In the genomic region with DNA sequence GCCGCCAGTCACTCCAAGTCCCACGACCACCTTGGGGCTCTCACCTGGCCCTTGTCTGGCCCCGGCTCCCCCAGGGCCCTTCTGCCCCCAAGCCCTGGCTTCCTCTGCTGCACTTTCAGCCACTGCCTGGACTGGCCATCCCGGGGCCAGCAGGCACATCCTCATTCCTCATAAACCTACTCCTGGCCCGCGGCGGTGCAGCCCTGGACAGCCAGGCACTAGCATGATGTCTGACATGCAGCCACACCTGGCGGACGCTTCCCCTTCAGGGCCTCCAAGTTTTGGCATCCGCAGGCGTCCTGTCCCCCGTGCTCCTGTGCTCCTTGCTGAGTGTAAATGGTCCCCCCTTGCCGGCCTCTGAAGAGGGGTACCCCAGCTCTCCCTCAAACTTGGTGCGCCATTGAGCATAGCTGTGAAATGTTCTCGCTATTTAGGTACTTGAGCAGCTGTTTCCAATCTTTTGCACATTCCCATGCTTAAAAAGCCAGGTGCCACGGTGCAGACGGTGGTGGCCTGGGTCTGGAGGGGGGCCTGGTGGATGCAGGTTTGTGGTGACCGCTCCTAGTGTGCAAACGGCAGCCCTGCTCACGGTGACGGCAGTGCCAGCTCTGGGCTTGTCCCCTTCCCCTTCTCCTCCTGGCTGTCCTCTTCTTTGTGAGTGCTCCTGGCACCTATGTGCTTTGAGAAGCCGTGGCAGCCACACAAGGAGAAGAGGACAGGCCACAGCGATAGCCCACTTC, we compare ENCODE assay signal across 23 cellular contexts.
DNase-seq lines count a peak whose midpoint lies in the region; ATAC-seq and TF ChIP-seq lines count a peak whose summit lies in the region.
"Had no signal": no experiment of that assay in that cellular context is flagged by ENCODE, and none has a peak within 500 bp of the region (broad histone marks: within the 10 kb centered on the region; RNA-seq: fewer than 3 reads in every experiment).

No MANE protein-coding gene starts in this region.

- H3K4me1 Mint-ChIP-seq in T-helper 2 cell treated with Interferon-gamma antibody and Interleukin-4, amounts not matched to agents 5 μg/mL and 100 μg/mL, for 36 hours (ENCODE audit: low read depth), result peaks cover 22% of the 10 kb centered on the region
- no peaks in the 10 kb centered on the region for H3K4me1 Mint-ChIP-seq in Calu3 (ENCODE audit: low read depth, unreplicated experiment)
- peaks cover 46 to 72% of the 10 kb centered on the region in 2 donors for H3K4me1 Mint-ChIP-seq in effector memory CD8-positive, alpha-beta T cell (ENCODE audit: low read depth in 2 of 2)
- H3K4me1 Mint-ChIP-seq in stimulated activated effector memory CD8-positive, alpha-beta T cell treated with anti-CD3 and anti-CD28 coated beads, Interleukin-12 subunit alpha, Interleukin-12 subunit beta, amount 100 ng/mL, for 72 hours, result peaks cover 63% of the 10 kb centered on the region
- H3K4me1 Mint-ChIP-seq in activated T-helper 2 cell treated with anti-CD3 and anti-CD28 coated beads, Interferon-gamma antibody, Interleukin-2, Interleukin-4, amounts not matched to agents 10 μg/mL and 5 μg/mL and 100 μg/mL, durations not matched to agents 14 hours and 24 hours and 36 hours (ENCODE audit: low read depth), result peaks cover 24% of the 10 kb centered on the region

- peaks cover 22% of the 10 kb centered on the region for H3K36me3 Mint-ChIP-seq in T-helper 2 cell treated with Interferon-gamma antibody and Interleukin-4, amounts not matched to agents 5 μg/mL and 100 μg/mL, for 36 hours (ENCODE audit: low read depth)
- H3K36me3 Mint-ChIP-seq in Calu3 (ENCODE audit: insufficient read depth, unreplicated experiment), result peaks cover 53% of the 10 kb centered on the region
- H3K36me3 Mint-ChIP-seq in effector memory CD8-positive, alpha-beta T cell (ENCODE audit: insufficient read depth), result peaks cover 44% of the 10 kb centered on the region
- peaks cover 46% of the 10 kb centered on the region for H3K36me3 Mint-ChIP-seq in stimulated activated effector memory CD8-positive, alpha-beta T cell treated with anti-CD3 and anti-CD28 coated beads, Interleukin-12 subunit alpha, Interleukin-12 subunit beta, amount 100 ng/mL, for 72 hours
- peaks cover 40% of the 10 kb centered on the region for H3K36me3 Mint-ChIP-seq in activated T-helper 2 cell treated with anti-CD3 and anti-CD28 coated beads, Interferon-gamma antibody, Interleukin-2, Interleukin-4, amounts not matched to agents 10 μg/mL and 5 μg/mL and 100 μg/mL, durations not matched to agents 14 hours and 24 hours and 36 hours (ENCODE audit: low read depth)

- CTCF ChIA-PET in Calu3 (lab: Charles Lee), result interaction anchor here (0.7 kb wide), 1 partner anchor 12 kb away, joined by 5 read pairs; no protein-coding TSS in a partner anchor

- H3K4me3 Mint-ChIP-seq in T-helper 2 cell treated with Interferon-gamma antibody and Interleukin-4, amounts not matched to agents 5 μg/mL and 100 μg/mL, for 36 hours, result no peak overlapping the region
- H3K4me3 Mint-ChIP-seq in Calu3 (ENCODE audit: low read depth, unreplicated experiment), result no peak overlapping the region
- H3K4me3 Mint-ChIP-seq in effector memory CD8-positive, alpha-beta T cell, result no peak overlapping the region
- H3K4me3 Mint-ChIP-seq in stimulated activated effector memory CD8-positive, alpha-beta T cell treated with anti-CD3 and anti-CD28 coated beads, Interleukin-12 subunit alpha, Interleukin-12 subunit beta, amount 100 ng/mL, for 72 hours, result no peak overlapping the region
- H3K4me3 Mint-ChIP-seq in activated T-helper 2 cell treated with anti-CD3 and anti-CD28 coated beads, Interferon-gamma antibody, Interleukin-2, Interleukin-4, amounts not matched to agents 10 μg/mL and 5 μg/mL and 100 μg/mL, durations not matched to agents 14 hours and 24 hours and 36 hours (ENCODE audit: low read depth), result no peak overlapping the region
- H3K4me3 Mint-ChIP-seq: activated CD4-positive, alpha-beta T cell treated with anti-CD3 and anti-CD28 coated beads, Interleukin-2, amount 10 ng/mL, durations not matched to agents 24 days and 14 days; activated naive CD4-positive, alpha-beta T cell treated with anti-CD3 and anti-CD28 coated beads, Interleukin-2, amount 50 U/mL, for 24 hours; CD4-positive, alpha-beta T cell had no signal

- no peaks in the 10 kb centered on the region for H3K9me3 Mint-ChIP-seq in T-helper 2 cell treated with Interferon-gamma antibody and Interleukin-4, amounts not matched to agents 5 μg/mL and 100 μg/mL, for 36 hours
- H3K9me3 Mint-ChIP-seq in Calu3 (ENCODE audit: low read depth, unreplicated experiment), result no peaks in the 10 kb centered on the region
- no peaks in the 10 kb centered on the region for H3K9me3 Mint-ChIP-seq in effector memory CD8-positive, alpha-beta T cell
- no peaks in the 10 kb centered on the region for H3K9me3 Mint-ChIP-seq in stimulated activated effector memory CD8-positive, alpha-beta T cell treated with anti-CD3 and anti-CD28 coated beads, Interleukin-12 subunit alpha, Interleukin-12 subunit beta, amount 100 ng/mL, for 72 hours
- H3K9me3 Mint-ChIP-seq in activated T-helper 2 cell treated with anti-CD3 and anti-CD28 coated beads, Interferon-gamma antibody, Interleukin-2, Interleukin-4, amounts not matched to agents 10 μg/mL and 5 μg/mL and 100 μg/mL, durations not matched to agents 14 hours and 24 hours and 36 hours, result no peaks in the 10 kb centered on the region
- H3K9me3 Mint-ChIP-seq: activated CD4-positive, alpha-beta T cell treated with anti-CD3 and anti-CD28 coated beads, Interleukin-2, amount 10 ng/mL, durations not matched to agents 24 days and 14 days; activated naive CD4-positive, alpha-beta T cell treated with anti-CD3 and anti-CD28 coated beads, Interleukin-2, amount 50 U/mL, for 24 hours; CD4-positive, alpha-beta T cell had no signal

- intact Hi-C loops in Calu3 (cut with micrococcal nuclease; ENCODE audit: unreplicated experiment), result loop anchor here (10.0 kb wide), 1 partner anchor 386 kb away; no protein-coding TSS in a partner anchor
- intact Hi-C loops in activated T-helper 2 cell treated with anti-CD3 and anti-CD28 coated beads, Interferon-gamma antibody, Interleukin-2, Interleukin-4, amounts not matched to agents 10 μg/mL and 5 μg/mL and 100 μg/mL, durations not matched to agents 14 hours and 24 hours and 36 hours (cut with micrococcal nuclease), result no loop called here

- H3K27ac Mint-ChIP-seq in T-helper 2 cell treated with Interferon-gamma antibody and Interleukin-4, amounts not matched to agents 5 μg/mL and 100 μg/mL, for 36 hours, result peak overlapping the region; percentile 36
- peak overlapping the region; percentile 46 for H3K27ac Mint-ChIP-seq in Calu3 (ENCODE audit: unreplicated experiment)
- peak overlapping the region; percentile 67 to 75 for H3K27ac Mint-ChIP-seq in effector memory CD8-positive, alpha-beta T cell
- H3K27ac Mint-ChIP-seq in stimulated activated effector memory CD8-positive, alpha-beta T cell treated with anti-CD3 and anti-CD28 coated beads, Interleukin-12 subunit alpha, Interleukin-12 subunit beta, amount 100 ng/mL, for 72 hours, result peak overlapping the region; percentile 79
- H3K27ac Mint-ChIP-seq in activated T-helper 2 cell treated with anti-CD3 and anti-CD28 coated beads, Interferon-gamma antibody, Interleukin-2, Interleukin-4, amounts not matched to agents 10 μg/mL and 5 μg/mL and 100 μg/mL, durations not matched to agents 14 hours and 24 hours and 36 hours, result no peak overlapping the region
- H3K27ac Mint-ChIP-seq: activated naive CD4-positive, alpha-beta T cell treated with anti-CD3 and anti-CD28 coated beads, Interleukin-2, amount 50 U/mL, for 24 hours; CD4-positive, alpha-beta T cell had no signal

- no peak for TF ChIP-seq CTCF in Calu3 (IDR thresholded peaks at IDR 0.05; ENCODE audit: unreplicated experiment)

- no TSS peak for BruUV-seq in Calu3 (replicated peaks; lab: Mats Ljungman, UMichigan)

- ATAC-seq in effector memory CD8-positive, alpha-beta T cell (replicated peaks), result no peak
- no peak for ATAC-seq in stimulated activated effector memory CD8-positive, alpha-beta T cell treated with anti-CD3 and anti-CD28 coated beads, Interleukin-12 subunit alpha, Interleukin-12 subunit beta, amount 100 ng/mL, for 72 hours
- ATAC-seq in GM19395 (IDR thresholded peaks at IDR 0.05; ENCODE audit: unreplicated experiment), result no peak
- ATAC-seq: GM12878, mucosa of descending colon, right lobe of liver had no signal

- no peak for DNase-seq in T-helper 2 cell treated with Interferon-gamma antibody and Interleukin-4, amounts not matched to agents 5 μg/mL and 100 μg/mL, for 36 hours (ENCODE audit: low spot score)
- no peak for DNase-seq in T-helper 2 cell
- no peak for DNase-seq in Calu3
- no peak for DNase-seq in effector memory CD8-positive, alpha-beta T cell
- DNase-seq in stimulated activated effector memory CD8-positive, alpha-beta T cell treated with anti-CD3 and anti-CD28 coated beads, Interleukin-12 subunit alpha, Interleukin-12 subunit beta, amount 100 ng/mL, for 72 hours (ENCODE audit: low spot score in 2 of 2), result no peak
- no peak for DNase-seq in activated T-helper 2 cell treated with anti-CD3 and anti-CD28 coated beads, Interferon-gamma antibody, Interleukin-2, Interleukin-4, amounts not matched to agents 10 μg/mL and 5 μg/mL and 100 μg/mL, durations not matched to agents 14 hours and 24 hours and 36 hours (ENCODE audit: low spot score)
- DNase-seq in HUDEP-2 (lab: John Stamatoyannopoulos, UW; ENCODE audit: unreplicated experiment in 76 of 76), result no peak
- DNase-seq: 8988T; activated CD4-positive, alpha-beta T cell treated with anti-CD3 and anti-CD28 coated beads, Interleukin-2, amount 10 ng/mL, durations not matched to agents 24 days and 14 days; CD4-positive, alpha-beta T cell; dermis blood vessel endothelial cell; DMS 273 treated with DMSO at 0.1 percent for 48 hours; EL; GM23248; mucosa of descending colon; NCI-H1694; NCI-H446 treated with DMSO at 0.1 percent for 48 hours; NCI-H82; stimulated activated CD4-positive, alpha-beta T cell treated with anti-CD3 and anti-CD28 coated beads, Interleukin-2, amount 100 ng/mL, for 48 hours had no signal

- no peaks in the 10 kb centered on the region for H3K27me3 Mint-ChIP-seq in T-helper 2 cell treated with Interferon-gamma antibody and Interleukin-4, amounts not matched to agents 5 μg/mL and 100 μg/mL, for 36 hours (ENCODE audit: low read depth)
- H3K27me3 Mint-ChIP-seq in Calu3 (ENCODE audit: unreplicated experiment), result no peaks in the 10 kb centered on the region
- no peaks in the 10 kb centered on the region for H3K27me3 Mint-ChIP-seq in effector memory CD8-positive, alpha-beta T cell
- no peaks in the 10 kb centered on the region for H3K27me3 Mint-ChIP-seq in activated T-helper 2 cell treated with anti-CD3 and anti-CD28 coated beads, Interferon-gamma antibody, Interleukin-2, Interleukin-4, amounts not matched to agents 10 μg/mL and 5 μg/mL and 100 μg/mL, durations not matched to agents 14 hours and 24 hours and 36 hours (ENCODE audit: low read depth)
- H3K27me3 Mint-ChIP-seq: activated CD4-positive, alpha-beta T cell treated with anti-CD3 and anti-CD28 coated beads, Interleukin-2, amount 10 ng/mL, durations not matched to agents 24 days and 14 days; activated naive CD4-positive, alpha-beta T cell treated with anti-CD3 and anti-CD28 coated beads, Interleukin-2, amount 50 U/mL, for 24 hours; CD4-positive, alpha-beta T cell had no signal
